ENCODE assay signal across 16 cellular contexts in the genomic region with DNA sequence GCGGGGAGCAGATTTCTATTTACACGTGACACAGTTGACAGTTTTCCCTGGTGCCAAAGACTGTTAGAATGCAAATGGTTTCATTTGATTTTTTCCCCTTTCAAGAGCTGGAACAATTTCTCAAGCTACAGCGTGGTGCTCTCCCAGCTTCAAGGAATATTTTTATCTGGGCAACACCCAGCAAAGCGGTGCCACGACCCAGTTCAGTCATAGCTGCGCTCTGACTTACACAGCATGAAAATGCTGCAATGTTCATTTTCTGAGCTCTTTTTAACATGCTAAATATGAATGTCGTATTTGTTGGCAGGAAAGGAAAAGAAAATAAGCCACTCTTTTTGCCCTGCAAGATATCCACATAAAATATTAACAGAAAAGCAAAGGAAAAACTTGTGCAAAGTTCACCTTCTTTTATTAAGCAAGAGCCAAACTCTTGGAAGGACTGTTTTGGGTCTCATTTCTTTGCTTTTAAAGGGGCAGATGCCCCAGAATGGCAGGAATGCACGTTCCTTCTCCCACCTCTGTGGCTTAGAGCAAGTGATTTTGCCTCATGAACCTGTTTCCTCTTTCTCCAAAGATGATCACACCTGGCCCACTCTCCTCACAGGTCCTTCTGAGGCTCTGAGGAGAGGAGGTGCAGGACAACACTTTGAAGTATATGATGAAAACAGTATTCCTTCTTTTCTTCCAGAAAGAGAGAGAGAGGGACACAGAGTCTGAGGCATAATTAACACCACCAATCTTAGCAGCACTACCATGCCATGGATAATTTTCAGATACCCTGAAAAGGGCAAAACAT. TPM values are rescaled to one million over a fixed set of nuclear protein-coding genes. Genes with fewer than 3 reads are reported as not detected.
DNase-seq lines count a peak whose midpoint lies in the region; ATAC-seq and TF ChIP-seq lines count a peak whose summit lies in the region.
"Had no signal": no experiment of that assay in that cellular context is flagged by ENCODE, and none has a peak within 500 bp of the region (broad histone marks: within the 10 kb centered on the region; RNA-seq: fewer than 3 reads in every experiment).

No MANE protein-coding gene starts in this region.

- CTCF ChIA-PET in naive thymus-derived CD4-positive, alpha-beta T cell (lab: Charles Lee) = interaction anchor here (0.5 kb wide), 1 partner anchor 962 kb away, joined by 3 read pairs; no protein-coding TSS in a partner anchor

- ATAC-seq in right cardiac atrium = no peak
- no peak for ATAC-seq in naive thymus-derived CD4-positive, alpha-beta T cell

- POLR2A ChIA-PET in naive thymus-derived CD4-positive, alpha-beta T cell (lab: Charles Lee) = no interaction called here

- WGBS in right cardiac atrium = 52% methylated on average over 8 of the region's 8 CpGs

- no peaks in the 10 kb centered on the region for H3K27me3 Mint-ChIP-seq in neural progenitor cell (ENCODE audit: insufficient read depth, low read depth)
- H3K27me3 Mint-ChIP-seq in naive thymus-derived CD4-positive, alpha-beta T cell = no peaks in the 10 kb centered on the region
- H3K27me3 Mint-ChIP-seq: activated B cell treated with CpG ODN at 0.5 μM for 24 hours; CD4-positive, alpha-beta memory T cell; progenitor cell of endocrine pancreas had no signal

- no peak overlapping the region for H2AFZ ChIP-seq in neural progenitor cell (replicated peaks)

- peak overlapping the region; percentile 21 for H3K4me2 ChIP-seq in neural progenitor cell

- no peak for TF ChIP-seq POLR2A in uterus (IDR thresholded peaks at IDR 0.05)

- H3K27me3 ChIP-seq in cardiac muscle cell (no peaks in the 10 kb centered on the region), right cardiac atrium (ENCODE audit: control insufficient read depth, insufficient read depth) (no peaks in the 10 kb centered on the region), neural progenitor cell (no peaks in the 10 kb centered on the region), uterus (no peaks in the 10 kb centered on the region)
- H3K27me3 ChIP-seq in naive thymus-derived CD4-positive, alpha-beta T cell (ENCODE audit: control insufficient read depth in 2 of 2, insufficient read depth in 2 of 2, low read length in 2 of 2) = no peaks in the 10 kb centered on the region

- H3K4me3 Mint-ChIP-seq in neural progenitor cell = no peak overlapping the region
- H3K4me3 Mint-ChIP-seq in naive thymus-derived CD4-positive, alpha-beta T cell = no peak overlapping the region
- H3K4me3 Mint-ChIP-seq: activated B cell treated with CpG ODN at 0.5 μM for 24 hours; CD4-positive, alpha-beta memory T cell had no signal

- H3K36me3 ChIP-seq in cardiac muscle cell (no peaks in the 10 kb centered on the region), neural progenitor cell (no peaks in the 10 kb centered on the region), uterus (no peaks in the 10 kb centered on the region)
- H3K36me3 ChIP-seq in naive thymus-derived CD4-positive, alpha-beta T cell (ENCODE audit: control insufficient read depth in 2 of 3, insufficient read depth in 3 of 3, low read length in 3 of 3) = peaks cover 0 to 59% (median 14%) of the 10 kb centered on the region in 3 experiments

- H3K4me3 ChIP-seq in cardiac muscle cell (no peak overlapping the region), right cardiac atrium (ENCODE audit: low read length) (no peak overlapping the region), neural progenitor cell (no peak overlapping the region), uterus (no peak overlapping the region)
- no peak overlapping the region for H3K4me3 ChIP-seq in naive thymus-derived CD4-positive, alpha-beta T cell (ENCODE audit: low read length)

- H3F3A ChIP-seq in neural progenitor cell (ENCODE audit: low read depth) = peaks cover 19% of the 10 kb centered on the region

- intact Hi-C loops in cardiac septum (cut with DNase I) = no loop called here
- intact Hi-C loops in right cardiac atrium (cut with DNase I) = no loop called here
- intact Hi-C loops in uterus (cut with DNase I; ENCODE audit: low total_unique reads) = no loop called here
- intact Hi-C loops in naive thymus-derived CD4-positive, alpha-beta T cell (cut with micrococcal nuclease) = no loop called here

- peaks cover 57% of the 10 kb centered on the region for H3K4me1 Mint-ChIP-seq in neural progenitor cell
- H3K4me1 Mint-ChIP-seq in naive thymus-derived CD4-positive, alpha-beta T cell = peaks cover 0 to 24% (median 14%) of the 10 kb centered on the region in 7 donors

- no peak for DNase-seq in cardiac muscle cell (ENCODE audit: low read depth in 1 of 2, low spot score in 1 of 2)
- DNase-seq in cardiac septum (ENCODE audit: low spot score) = no peak
- no peak for DNase-seq in right cardiac atrium
- no peak for DNase-seq in neural progenitor cell (ENCODE audit: low spot score)
- DNase-seq in uterus = no peak
- DNase-seq in activated T-cell treated with anti-CD3 and anti-CD28 coated beads, Interleukin-2, amount 50 U/mL, for 48 hours = no peak
- DNase-seq in naive thymus-derived CD4-positive, alpha-beta T cell = no peak
- DNase-seq in NCI-H2107 (lab: John Stamatoyannopoulos, UW) = no peak
- DNase-seq: activated B cell treated with CpG ODN at 0.5 μM for 24 hours; CD4-positive, alpha-beta memory T cell; effector memory CD4-positive, alpha-beta T cell; Kasumi-1; NCI-H1417 treated with DMSO at 0.1 percent for 48 hours; NCI-H226; NK-92 treated with Interleukin-12 subunit alpha and Interleukin-12 subunit beta, amount 100 ng/mL, for 24 hours had no signal

- peaks cover 5% of the 10 kb centered on the region for H4K20me1 ChIP-seq in neural progenitor cell (ENCODE audit: low read depth)

- H3K9me3 Mint-ChIP-seq in neural progenitor cell = no peaks in the 10 kb centered on the region
- no peaks in the 10 kb centered on the region for H3K9me3 Mint-ChIP-seq in naive thymus-derived CD4-positive, alpha-beta T cell
- H3K9me3 Mint-ChIP-seq: activated B cell treated with CpG ODN at 0.5 μM for 24 hours; CD4-positive, alpha-beta memory T cell had no signal

- H3K4me1 ChIP-seq in cardiac muscle cell (ENCODE audit: low read depth) (peaks cover 86% of the 10 kb centered on the region), right cardiac atrium (ENCODE audit: control insufficient read depth, insufficient read depth, low read length) (peaks cover 21% of the 10 kb centered on the region), neural progenitor cell (peaks cover 19% of the 10 kb centered on the region), uterus (no peaks in the 10 kb centered on the region)
- H3K4me1 ChIP-seq in naive thymus-derived CD4-positive, alpha-beta T cell (ENCODE audit: control insufficient read depth in 2 of 2, insufficient read depth in 2 of 2, low read length in 2 of 2) = no peaks in the 10 kb centered on the region

- H3K9ac ChIP-seq in neural progenitor cell = peak overlapping the region; percentile 1

- TF ChIP-seq CTCF in cardiac muscle cell (IDR thresholded peaks at IDR 0.05; ENCODE audit: low read depth, low read length) (no peak), neural progenitor cell (IDR thresholded peaks at IDR 0.05) (no peak), uterus (IDR thresholded peaks at IDR 0.05) (no peak)

- H3K27ac Mint-ChIP-seq in neural progenitor cell = peak overlapping the region; percentile 39
- H3K27ac Mint-ChIP-seq in naive thymus-derived CD4-positive, alpha-beta T cell = no peak overlapping the region
- H3K27ac Mint-ChIP-seq: activated B cell treated with CpG ODN at 0.5 μM for 24 hours; CD4-positive, alpha-beta memory T cell had no signal

- H3K36me3 Mint-ChIP-seq in neural progenitor cell = peaks cover 20% of the 10 kb centered on the region
- peaks cover 12 to 87% (median 36%) of the 10 kb centered on the region in 5 donors for H3K36me3 Mint-ChIP-seq in naive thymus-derived CD4-positive, alpha-beta T cell

- H3K9me3 ChIP-seq in cardiac muscle cell (ENCODE audit: low read depth) (no peaks in the 10 kb centered on the region), right cardiac atrium (ENCODE audit: control insufficient read depth, low read length) (no peaks in the 10 kb centered on the region), neural progenitor cell (ENCODE audit: low read depth) (no peaks in the 10 kb centered on the region), uterus (no peaks in the 10 kb centered on the region)
- H3K9me3 ChIP-seq in naive thymus-derived CD4-positive, alpha-beta T cell (ENCODE audit: control insufficient read depth in 2 of 3, low read length in 3 of 3) = no peaks in the 10 kb centered on the region

- no peaks in the 10 kb centered on the region for H3K79me2 ChIP-seq in neural progenitor cell (ENCODE audit: low read depth)

- H3K27ac ChIP-seq in cardiac muscle cell = peak overlapping the region; percentile 92
- H3K27ac ChIP-seq in right cardiac atrium (ENCODE audit: low read length) = peak overlapping the region; percentile 92
- H3K27ac ChIP-seq in neural progenitor cell = no peak overlapping the region
- no peak overlapping the region for H3K27ac ChIP-seq in uterus
- no peak overlapping the region for H3K27ac ChIP-seq in naive thymus-derived CD4-positive, alpha-beta T cell (ENCODE audit: low read depth, low read length)

RNA-seq across cellular contexts. Expression of gene TTI1, which starts 47.0 kb away (rescaled TPM):
- total RNA-seq in cardiac muscle cell = 19.0 and 23.0 TPM in 2 replicates
- polyA plus RNA-seq in cardiac muscle cell = 23.1 and 32.8 TPM in 2 replicates
- 11.4 TPM for total RNA-seq in cardiac septum
- total RNA-seq in right cardiac atrium = 10 to 100 TPM; 13.1 to 15.4 (median 14.0) TPM
- 11.4 TPM for polyA plus RNA-seq in right cardiac atrium
- total RNA-seq in neural progenitor cell (ENCODE audit: low replicate concordance) = 52.1 and 55.9 TPM in 2 replicates
- total RNA-seq in uterus = 10 to 100 TPM in 3 of 4 donors, 1 to 10 TPM in 1; 5.3 to 33.2 (median 24.4) TPM
- total RNA-seq in naive thymus-derived CD4-positive, alpha-beta T cell = 10 to 100 TPM; 15.9 to 29.8 (median 25.3) TPM
- polyA plus RNA-seq in naive thymus-derived CD4-positive, alpha-beta T cell = 10 to 100 TPM; 15.0 to 25.0 TPM

RNA-seq across cellular contexts. Expression of gene RPRD1B, which starts 47.3 kb away (rescaled TPM):
- 26.2 and 43.5 TPM in 2 replicates for total RNA-seq in cardiac muscle cell
- polyA plus RNA-seq in cardiac muscle cell = 31.0 and 44.5 TPM in 2 replicates
- 62.2 TPM for total RNA-seq in cardiac septum
- total RNA-seq in right cardiac atrium = 10 to 100 TPM; 66.9 to 88.5 (median 69.1) TPM
- 18.5 TPM for polyA plus RNA-seq in right cardiac atrium
- 21.6 and 37.7 TPM in 2 replicates for total RNA-seq in neural progenitor cell (ENCODE audit: low replicate concordance)
- total RNA-seq in uterus = 10 to 100 TPM in 3 of 4 donors, 1 to 10 TPM in 1; 7.9 to 71.3 (median 26.1) TPM
- total RNA-seq in naive thymus-derived CD4-positive, alpha-beta T cell = 10 to 100 TPM; 43.5 to 49.1 (median 45.5) TPM
- 1 to 10 TPM; 3.4 to 9.4 TPM for polyA plus RNA-seq in naive thymus-derived CD4-positive, alpha-beta T cell

Comparison
In these comparisons a context has a peak if more than half of its experiments do, and no peak if none do; other contexts are left out.
1. H3K27ac ChIP-seq: peak in cardiac muscle cell (single experiment) and right cardiac atrium (single experiment); none in neural progenitor cell (single experiment), uterus (0 of 2) and naive thymus-derived CD4-positive, alpha-beta T cell (single experiment).